Comparison of ENCODE assay signal across 8 cellular contexts in genomic region chr19:21358768-21359451, GRCh38. TPM values are rescaled to one million over a fixed set of nuclear protein-coding genes. Genes with fewer than 3 reads are reported as not detected.
DNase-seq lines count a peak whose midpoint lies in the region; ATAC-seq lines count a peak whose summit lies in the region.

Gene ZNF738 (plus strand): TSS chr19:21359000. CDS start chr19:21359141, 141 bp downstream.

- ATAC-seq in GM18909 (IDR thresholded peaks at IDR 0.05; ENCODE audit: poor library complexity, unreplicated experiment) (peak; percentile 99), HG03159 (IDR thresholded peaks at IDR 0.05; ENCODE audit: unreplicated experiment) (peak; percentile 96), left colon (peak; percentile 99)

- intact Hi-C loops in left colon (cut with DNase I, micrococcal nuclease) = no loop called here

- DNase-seq in AG08396 (ENCODE audit: low spot score) (peak; percentile 93), NCI-H345 treated with DMSO at 0.1 percent for 48 hours (lab: John Stamatoyannopoulos, UW; ENCODE audit: unreplicated experiment) (peak; percentile 62), cortex of kidney (lab: John Stamatoyannopoulos, UW) (peak; percentile 6), left colon (peak; percentile 90 to 91)
- peak; percentile 90 for DNase-seq in activated CD4-positive, alpha-beta T cell treated with anti-CD3 and anti-CD28 coated beads for 48 hours
- peak; percentile 62 to 71 for DNase-seq in stimulated activated CD4-positive, alpha-beta T cell treated with anti-CD3 and anti-CD28 coated beads, Interleukin-1b, Interleukin-23, amount 100 ng/mL, for 4 hours (ENCODE audit: low read depth in 2 of 2)

RNA-seq across cellular contexts. Expression of gene ZNF738, which starts in this region (rescaled TPM):
- total RNA-seq in left colon = 1 to 10 TPM; 4.1 to 5.3 TPM

Comparison
In these comparisons a context has a peak if more than half of its experiments do, and no peak if none do; other contexts are left out.
1. Peak in every context shown above with its lines: DNase-seq and ATAC-seq.
2. DNase-seq: peak in every context shown above with its lines; median percentile 93 in AG08396; 90 in left colon; 90 in activated CD4-positive, alpha-beta T cell treated with anti-CD3 and anti-CD28 coated beads for 48 hours; 66 in stimulated activated CD4-positive, alpha-beta T cell treated with anti-CD3 and anti-CD28 coated beads, Interleukin-1b, Interleukin-23, amount 100 ng/mL, for 4 hours; 62 in NCI-H345 treated with DMSO at 0.1 percent for 48 hours; 6 in cortex of kidney.